Comparison of ENCODE assay signal across 27 cellular contexts in the genomic region with DNA sequence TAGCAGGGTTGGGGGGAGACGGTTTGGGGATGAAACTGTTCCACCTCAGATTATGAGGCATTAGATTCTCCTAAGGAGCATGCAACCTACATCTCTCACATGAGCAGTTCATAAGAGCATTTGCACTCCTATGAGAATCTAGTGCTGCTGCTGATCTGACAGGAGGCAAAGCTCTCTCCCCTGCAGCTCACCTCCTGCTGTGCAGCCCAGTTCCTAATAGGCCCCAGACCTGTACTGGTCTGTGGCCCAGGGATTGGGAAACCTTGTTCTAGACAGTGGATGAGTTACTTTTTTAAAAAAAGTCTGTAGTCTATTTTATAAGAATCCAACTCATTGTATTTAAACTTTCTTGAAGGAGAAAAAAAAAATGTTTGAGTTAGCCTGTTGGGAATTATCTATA.
"Had no signal": no experiment of that assay in that cellular context is flagged by ENCODE, and none has a peak within 500 bp of the region (broad histone marks: within the 10 kb centered on the region; RNA-seq: fewer than 3 reads in every experiment).

No MANE protein-coding gene starts in this region.

- H3K36me3 Mint-ChIP-seq: mesothelial cell of epicardium; stimulated activated effector memory CD8-positive, alpha-beta T cell treated with anti-CD3 and anti-CD28 coated beads, Interleukin-12 subunit alpha, Interleukin-12 subunit beta, amount 100 ng/mL, for 72 hours; type B pancreatic cell had no signal

- H3K27ac ChIP-seq: left ventricle myocardium inferior, pancreas, prostate gland, skin epidermis, spleen, tibial nerve, uterus had no signal

- H3K27ac Mint-ChIP-seq: immature natural killer cell; mesothelial cell of epicardium; nephron; stimulated activated effector memory CD8-positive, alpha-beta T cell treated with anti-CD3 and anti-CD28 coated beads, Interleukin-12 subunit alpha, Interleukin-12 subunit beta, amount 100 ng/mL, for 72 hours; stimulated activated naive CD8-positive, alpha-beta T cell treated with anti-CD3 and anti-CD28 coated beads, Interleukin-15, amount 100 ng/mL, for 72 hours; type B pancreatic cell had no signal

- ATAC-seq: pancreas; right cardiac atrium; sciatic nerve; stimulated activated effector memory CD8-positive, alpha-beta T cell treated with anti-CD3 and anti-CD28 coated beads, Interleukin-12 subunit alpha, Interleukin-12 subunit beta, amount 100 ng/mL, for 72 hours; stimulated activated naive CD8-positive, alpha-beta T cell treated with anti-CD3 and anti-CD28 coated beads, Interleukin-15, amount 100 ng/mL, for 72 hours had no signal

- H3K4me1 Mint-ChIP-seq: naive B cell, neural crest cell had no signal

- H3K9me3 Mint-ChIP-seq: immature natural killer cell; stimulated activated effector memory CD8-positive, alpha-beta T cell treated with anti-CD3 and anti-CD28 coated beads, Interleukin-12 subunit alpha, Interleukin-12 subunit beta, amount 100 ng/mL, for 72 hours had no signal

- DNase-seq: hypothalamus; immature natural killer cell; left ventricle myocardium inferior; mesendoderm; naive B cell; nucleus accumbens; pancreas; posterior cingulate gyrus; retina; right cardiac atrium; spleen; stimulated activated CD4-positive, alpha-beta T cell treated with anti-CD3 and anti-CD28 coated beads, Interleukin-4, amount 100 ng/mL, for 24 hours; stimulated activated naive CD4-positive, alpha-beta T cell treated with Interleukin-2 at 50 U/mL for 16 hours; stimulated activated naive CD8-positive, alpha-beta T cell treated with anti-CD3 and anti-CD28 coated beads, Interleukin-15, amount 100 ng/mL, for 72 hours; substantia nigra; uterus had no signal

- FAIRE-seq: islet of Langerhans, pancreas had no signal

- H3K4me3 Mint-ChIP-seq: immature natural killer cell; mesothelial cell of epicardium; naive B cell; nephron; neural crest cell; stimulated activated effector memory CD8-positive, alpha-beta T cell treated with anti-CD3 and anti-CD28 coated beads, Interleukin-12 subunit alpha, Interleukin-12 subunit beta, amount 100 ng/mL, for 72 hours; stimulated activated naive CD8-positive, alpha-beta T cell treated with anti-CD3 and anti-CD28 coated beads, Interleukin-15, amount 100 ng/mL, for 72 hours; type B pancreatic cell had no signal

- H3K27me3 ChIP-seq: pancreas, spleen, tibial nerve, uterus had no signal

- H3K36me3 ChIP-seq: left ventricle myocardium inferior, pancreas, prostate gland, spleen, tibial nerve, uterus had no signal

- H3K4me1 ChIP-seq: left ventricle myocardium inferior, pancreas, prostate gland, spleen, uterus had no signal

- H3K4me3 ChIP-seq: left ventricle myocardium inferior, lung, pancreas, prostate gland, skin epidermis, spleen, tibial nerve, uterus had no signal

- H3K9me3 ChIP-seq: pancreas, prostate gland, tibial nerve, uterus had no signal
